ENCODE assay signal across 8 cellular contexts in the genomic region with DNA sequence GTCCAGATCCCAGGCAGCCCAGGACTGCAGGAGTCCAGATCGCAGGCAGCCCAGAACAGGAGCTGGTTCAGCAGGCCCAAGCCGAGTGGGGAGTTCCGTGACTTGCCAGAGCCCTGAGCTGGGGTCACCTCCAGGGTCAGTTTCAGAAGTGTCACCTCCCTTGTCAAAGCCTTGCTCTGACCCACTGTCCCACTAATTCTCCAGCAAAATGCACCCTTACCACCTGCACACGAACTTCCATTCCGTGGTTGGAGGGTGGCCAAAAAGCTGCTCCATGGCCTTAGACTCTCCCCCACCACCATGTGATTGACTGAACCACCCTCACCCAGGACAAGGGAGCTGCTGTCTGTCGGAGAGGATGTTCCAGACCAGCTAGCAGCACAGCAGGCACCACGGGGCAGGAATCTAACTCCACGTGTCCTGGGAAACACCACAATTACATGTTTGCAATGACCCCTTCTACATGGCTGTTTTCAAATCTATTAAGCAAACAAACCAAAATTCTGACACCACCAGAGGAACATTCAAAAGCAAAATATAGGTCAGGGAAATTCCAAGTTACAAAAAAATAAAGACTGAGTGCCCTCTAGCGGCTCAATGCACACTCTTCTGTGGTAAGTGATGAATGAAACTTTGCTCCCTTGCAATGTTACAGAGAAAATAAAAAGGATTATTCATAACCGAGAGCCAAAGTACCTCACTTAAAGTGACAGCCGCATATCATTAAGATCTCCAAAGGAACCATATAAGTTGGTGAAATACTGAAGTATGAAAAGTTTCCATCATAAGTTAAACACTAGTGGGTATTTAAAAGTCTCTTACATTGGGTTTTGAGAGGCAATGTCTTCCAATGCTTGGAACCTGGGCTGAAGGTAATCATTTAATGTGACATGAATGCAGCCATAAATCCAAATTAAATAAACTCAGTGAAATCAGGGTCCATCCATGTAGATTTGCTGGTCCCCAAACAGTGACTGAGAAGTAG.
DNase-seq lines count a peak whose midpoint lies in the region; ATAC-seq, FAIRE-seq and TF ChIP-seq lines count a peak whose summit lies in the region.

No MANE protein-coding gene starts in this region.

- FAIRE-seq in astrocyte (lab: Jason Lieb, UNC), result peak; percentile 23

- H3K4me1 Mint-ChIP-seq in astrocyte (ENCODE audit: low read depth, unreplicated experiment), result peaks cover 32% of the 10 kb centered on the region

- H4K20me1 ChIP-seq in astrocyte (ENCODE audit: insufficient read depth, low read length) (peaks cover 11% of the 10 kb centered on the region), smooth muscle cell (ENCODE audit: low read depth) (peaks cover 6% of the 10 kb centered on the region)

- H3K9me3 ChIP-seq in astrocyte (ENCODE audit: insufficient read depth, low read depth, low read length), result no peaks in the 10 kb centered on the region
- no peaks in the 10 kb centered on the region for H3K9me3 ChIP-seq in smooth muscle cell (replicated peaks; ENCODE audit: low read depth)

- no peak overlapping the region for H3K9ac ChIP-seq in astrocyte (ENCODE audit: low read length)
- no peak overlapping the region for H3K9ac ChIP-seq in smooth muscle cell (ENCODE audit: low read depth)

- CTCF ChIA-PET in GM10248 (lab: Yijun Ruan, JAX), result interaction anchor here (0.9 to 7.4 kb wide), 8 partner anchors 8 to 404 kb away, joined by 3 to 69 read pairs (median 4); no protein-coding TSS in a partner anchor

- H3K4me1 ChIP-seq in astrocyte (ENCODE audit: insufficient read depth, low read length) (peaks cover 6% of the 10 kb centered on the region), smooth muscle cell (ENCODE audit: low read depth) (no peaks in the 10 kb centered on the region)

- H3K4me2 ChIP-seq in astrocyte (ENCODE audit: low read length), result no peak overlapping the region
- no peak overlapping the region for H3K4me2 ChIP-seq in smooth muscle cell

- H3K27ac ChIP-seq in astrocyte (ENCODE audit: low read depth, low read length), result no peak overlapping the region
- H3K27ac ChIP-seq in smooth muscle cell (ENCODE audit: low read depth), result no peak overlapping the region

- H3K79me2 ChIP-seq in astrocyte (ENCODE audit: insufficient read depth, low read length) (no peaks in the 10 kb centered on the region), smooth muscle cell (ENCODE audit: low read depth) (no peaks in the 10 kb centered on the region)

- ATAC-seq in left ventricle myocardium superior (peak; percentile 53), GM19328 (IDR thresholded peaks at IDR 0.05; ENCODE audit: unreplicated experiment) (no peak)

- intact Hi-C loops in left ventricle myocardium superior (cut with micrococcal nuclease), result no loop called here

- no peak overlapping the region for H3K4me3 Mint-ChIP-seq in astrocyte (ENCODE audit: unreplicated experiment)

- H3K27me3 Mint-ChIP-seq in astrocyte (ENCODE audit: low read depth, unreplicated experiment), result no peaks in the 10 kb centered on the region

- WGBS in smooth muscle cell (ENCODE audit: low lambda C conversion rate), result 61% methylated on average over 11 of the region's 11 CpGs

- in situ Hi-C loops in ACHN (cut with HindIII; ENCODE audit: low pct_ligation_motif_present, low pct_unique_long_range_greater_than_20kb, low sequenced_read_pairs), result no loop called here

- no peak overlapping the region for H3K4me3 ChIP-seq in astrocyte (ENCODE audit: insufficient read depth, low read depth, low read length)
- no peak overlapping the region for H3K4me3 ChIP-seq in smooth muscle cell

- DNase-seq in ACHN (peak; percentile 23), GM10248 (ENCODE audit: extremely low spot score) (peak; percentile 74), NCI-H69 (lab: John Stamatoyannopoulos, UW) (peak; percentile 12), astrocyte (ENCODE audit: low read depth) (peak; percentile 41), left ventricle myocardium superior (no peak), smooth muscle cell (lab: John Stamatoyannopoulos, UW; ENCODE audit: unreplicated experiment) (no peak), KG1 (lab: John Stamatoyannopoulos, UW) (no peak)

- H3K27me3 ChIP-seq in astrocyte (ENCODE audit: insufficient read depth, low read length), result no peaks in the 10 kb centered on the region
- no peaks in the 10 kb centered on the region for H3K27me3 ChIP-seq in smooth muscle cell (ENCODE audit: low read depth)

- no peaks in the 10 kb centered on the region for H3K36me3 Mint-ChIP-seq in astrocyte (ENCODE audit: low read depth, unreplicated experiment)

- TF ChIP-seq CTCF in GM10248 (IDR thresholded peaks at IDR 0.05; ENCODE audit: control extremely low read depth, extremely low read depth, low read depth, missing control alignments) (peak; percentile 60), astrocyte (IDR thresholded peaks at IDR 0.05; ENCODE audit: insufficient read depth, low read depth, low read length) (peak; percentile 93), smooth muscle cell (IDR thresholded peaks at IDR 0.05; ENCODE audit: borderline replicate concordance, insufficient read depth, poor library complexity, severe bottlenecking) (peak; percentile 66)

- H3F3A ChIP-seq in smooth muscle cell (ENCODE audit: low read depth), result no peaks in the 10 kb centered on the region

- no peaks in the 10 kb centered on the region for H3K9me3 Mint-ChIP-seq in astrocyte (ENCODE audit: unreplicated experiment)

- H2AFZ ChIP-seq in astrocyte (ENCODE audit: low read depth, low read length) (no peak overlapping the region), smooth muscle cell (ENCODE audit: low read depth) (no peak overlapping the region)

- POLR2A ChIA-PET in GM10248 (lab: Yijun Ruan, JAX), result interaction anchor here (0.5 kb wide), 1 partner anchor 113 kb away, joined by 10 read pairs; no protein-coding TSS in a partner anchor

- H3K27ac Mint-ChIP-seq in astrocyte (ENCODE audit: unreplicated experiment), result peak overlapping the region; percentile 13

- no peaks in the 10 kb centered on the region for H3K36me3 ChIP-seq in astrocyte (ENCODE audit: insufficient read depth, low read length)
- H3K36me3 ChIP-seq in smooth muscle cell (ENCODE audit: low read depth), result no peaks in the 10 kb centered on the region

Comparison
In these comparisons a context has a peak if more than half of its experiments do, and no peak if none do; other contexts are left out.
1. DNase-seq: peak in ACHN (single experiment), GM10248 (single experiment), NCI-H69 (single experiment) and astrocyte (single experiment); none in left ventricle myocardium superior (single experiment), smooth muscle cell (single experiment) and KG1 (single experiment).
2. Peak in every context shown above with its lines, with median percentiles within 50 percentile points of each other: CTCF ChIP-seq.